ENCODE assay signal across 1 cellular context in genomic region chr2:74474899-74475298, GRCh38.
TF ChIP-seq lines count a peak whose summit lies in the region.

No MANE protein-coding gene starts in this region.

TF ChIP-seq in WTC11, 78 proteins besides CTCF, POLR2A, EP300 and RAD21 (continued from another document):
- TF ChIP-seq AR (CRISPR knock-in tag; IDR thresholded peaks at IDR 0.05): no peak
- no peak for TF ChIP-seq ZSCAN18 (CRISPR knock-in tag; IDR thresholded peaks at IDR 0.05)
